ENCODE assay signal across 9 cellular contexts in the genomic region with DNA sequence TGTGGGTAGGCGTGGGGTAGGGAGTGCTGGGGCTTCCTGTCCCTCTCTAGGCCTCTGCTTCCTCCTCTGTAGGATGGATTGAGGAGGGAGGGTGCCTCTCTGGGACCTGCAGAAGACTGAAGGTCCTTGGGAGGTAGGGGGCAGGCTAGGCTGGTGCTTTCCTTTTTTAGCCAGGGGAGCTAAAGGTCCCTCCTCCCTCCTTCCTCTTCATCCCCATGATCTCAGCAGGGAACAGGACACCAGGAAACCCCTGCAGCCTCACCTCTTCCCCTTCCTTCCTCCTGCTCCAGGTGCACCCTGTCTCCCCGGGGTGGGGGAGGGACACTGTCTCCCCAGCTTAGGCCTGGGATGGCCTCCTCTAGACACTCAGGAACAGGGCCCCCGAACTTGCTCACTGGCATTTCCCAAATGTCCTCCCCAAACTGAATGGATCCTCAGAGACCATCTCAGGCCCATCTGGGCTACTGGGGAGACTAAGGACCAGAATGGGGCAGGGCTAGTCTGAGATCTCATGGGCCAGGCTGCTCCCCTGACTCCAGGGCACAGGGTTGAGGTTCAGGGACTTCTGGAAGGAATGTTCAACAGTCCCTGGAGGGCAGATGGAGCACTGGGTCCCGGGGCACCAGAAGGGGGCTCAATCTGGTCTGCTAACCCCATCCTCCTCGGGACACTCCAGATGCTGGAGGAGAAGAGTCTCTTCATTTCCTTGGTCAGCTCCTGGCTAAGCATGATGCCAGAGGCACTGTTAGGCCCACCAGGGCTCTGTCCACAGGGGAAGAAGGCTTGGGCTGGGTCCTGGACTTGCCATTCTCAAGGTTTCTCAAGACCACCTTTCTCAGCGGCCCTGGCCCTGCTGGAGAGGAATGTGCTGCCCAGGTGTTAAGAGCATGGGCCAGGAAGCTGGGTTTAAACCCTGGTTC. TPM values are rescaled to one million over a fixed set of nuclear protein-coding genes. Genes with fewer than 3 reads are reported as not detected.
DNase-seq lines count a peak whose midpoint lies in the region; ATAC-seq and TF ChIP-seq lines count a peak whose summit lies in the region.
"Had no signal": no experiment of that assay in that cellular context is flagged by ENCODE, and none has a peak within 500 bp of the region (broad histone marks: within the 10 kb centered on the region; RNA-seq: fewer than 3 reads in every experiment).

No MANE protein-coding gene starts in this region.

- H3K27me3 ChIP-seq in CD4-positive, CD25-positive, alpha-beta regulatory T cell (ENCODE audit: control insufficient read depth, insufficient read depth, low read length): no peaks in the 10 kb centered on the region
- peaks cover 8% of the 10 kb centered on the region for H3K27me3 ChIP-seq in neural progenitor cell

- no peaks in the 10 kb centered on the region for H3K79me2 ChIP-seq in neural progenitor cell (ENCODE audit: low read depth)

- peaks cover 73% of the 10 kb centered on the region for H3K4me1 ChIP-seq in CD4-positive, CD25-positive, alpha-beta regulatory T cell (ENCODE audit: control insufficient read depth, insufficient read depth, low read length, poor library complexity, severe bottlenecking)
- H3K4me1 ChIP-seq in neural progenitor cell: peaks cover 4% of the 10 kb centered on the region

- H3K9ac ChIP-seq in neural progenitor cell: no peak overlapping the region

- H3K27ac ChIP-seq in CD4-positive, CD25-positive, alpha-beta regulatory T cell (ENCODE audit: insufficient read depth, low read length, poor library complexity, severe bottlenecking): peak overlapping the region; percentile 97
- no peak overlapping the region for H3K27ac ChIP-seq in neural progenitor cell

- no peak for TF ChIP-seq CTCF in LNCaP clone FGC (IDR thresholded peaks at IDR 0.05; ENCODE audit: control insufficient read depth, extremely low read depth, insufficient read depth)
- TF ChIP-seq CTCF in neural progenitor cell (IDR thresholded peaks at IDR 0.05): no peak

- peak overlapping the region; percentile 95 to 97 (median 95) for H3K27ac Mint-ChIP-seq in CD4-positive, CD25-positive, alpha-beta regulatory T cell
- H3K27ac Mint-ChIP-seq in neural progenitor cell: no peak overlapping the region

- H3K36me3 ChIP-seq in CD4-positive, CD25-positive, alpha-beta regulatory T cell (ENCODE audit: control insufficient read depth, insufficient read depth, low read length): peaks cover 26% of the 10 kb centered on the region
- no peaks in the 10 kb centered on the region for H3K36me3 ChIP-seq in neural progenitor cell

- no peak for ATAC-seq in CD4-positive, CD25-positive, alpha-beta regulatory T cell (ENCODE audit: low read depth in 2 of 2)
- no peak for ATAC-seq in HG03039 (IDR thresholded peaks at IDR 0.05; ENCODE audit: unreplicated experiment)

- H3K4me1 Mint-ChIP-seq in CD4-positive, CD25-positive, alpha-beta regulatory T cell: peaks cover 0 to 91% (median 47%) of the 10 kb centered on the region in 4 donors
- H3K4me1 Mint-ChIP-seq in neural progenitor cell: peaks cover 32% of the 10 kb centered on the region

- no peaks in the 10 kb centered on the region for H3K9me3 ChIP-seq in CD4-positive, CD25-positive, alpha-beta regulatory T cell (ENCODE audit: control insufficient read depth in 2 of 2, low read length in 2 of 2)
- no peaks in the 10 kb centered on the region for H3K9me3 ChIP-seq in neural progenitor cell (ENCODE audit: low read depth)

- peaks cover 20% of the 10 kb centered on the region for H3F3A ChIP-seq in neural progenitor cell (ENCODE audit: low read depth)

- H4K20me1 ChIP-seq in neural progenitor cell (ENCODE audit: low read depth): no peaks in the 10 kb centered on the region

- H3K4me2 ChIP-seq in neural progenitor cell: peak overlapping the region; percentile 74

- peaks cover 30% of the 10 kb centered on the region for H3K36me3 Mint-ChIP-seq in CD4-positive, CD25-positive, alpha-beta regulatory T cell
- no peaks in the 10 kb centered on the region for H3K36me3 Mint-ChIP-seq in neural progenitor cell

- no peaks in the 10 kb centered on the region for H3K27me3 Mint-ChIP-seq in CD4-positive, CD25-positive, alpha-beta regulatory T cell
- H3K27me3 Mint-ChIP-seq in neural progenitor cell (ENCODE audit: insufficient read depth, low read depth): peaks cover 22% of the 10 kb centered on the region

- no peaks in the 10 kb centered on the region for H3K9me3 Mint-ChIP-seq in CD4-positive, CD25-positive, alpha-beta regulatory T cell
- H3K9me3 Mint-ChIP-seq in neural progenitor cell: no peaks in the 10 kb centered on the region

- H3K4me3 ChIP-seq in CD4-positive, CD25-positive, alpha-beta regulatory T cell (ENCODE audit: low read depth, low read length): peak overlapping the region; percentile 79
- H3K4me3 ChIP-seq in LNCaP clone FGC (ENCODE audit: low read depth, low read length) (peak overlapping the region; percentile 47), neural progenitor cell (peak overlapping the region; percentile 44)

- no peak for DNase-seq in CD4-positive, CD25-positive, alpha-beta regulatory T cell
- DNase-seq in LNCaP clone FGC (ENCODE audit: low read depth): no peak
- peak; percentile 88 for DNase-seq in dermis blood vessel endothelial cell
- peak; percentile 33 for DNase-seq in neural progenitor cell (ENCODE audit: low spot score)
- DNase-seq in cerebellum (ENCODE audit: low spot score): no peak
- DNase-seq in amniotic stem cell (lab: John Stamatoyannopoulos, UW): no peak
- DNase-seq in GM03348 (ENCODE audit: low spot score): no peak

- peak overlapping the region; percentile 44 for H2AFZ ChIP-seq in neural progenitor cell (replicated peaks)

- H3K4me3 Mint-ChIP-seq in CD4-positive, CD25-positive, alpha-beta regulatory T cell: peak overlapping the region; percentile 87 to 95 (median 93)
- H3K4me3 Mint-ChIP-seq in neural progenitor cell: peak overlapping the region; percentile 83

RNA-seq across cellular contexts. Expression of gene SH2D3C, which starts 8.2 kb away (rescaled TPM):
- total RNA-seq in CD4-positive, CD25-positive, alpha-beta regulatory T cell: 39.3 TPM
- polyA plus RNA-seq in CD4-positive, CD25-positive, alpha-beta regulatory T cell: 10 to 100 TPM; 17.7 to 30.5 (median 21.1) TPM
- 77.8 and 95.6 TPM in 2 replicates for total RNA-seq in dermis blood vessel endothelial cell
- total RNA-seq in neural progenitor cell (ENCODE audit: low replicate concordance): 1.8 and 1.9 TPM in 2 replicates
- 8.5 TPM for total RNA-seq in cerebellum
- total RNA-seq: LHCN-M2 had no signal

RNA-seq across cellular contexts. Expression of gene CDK9, which starts 15.6 kb away (rescaled TPM):
- 89.3 TPM for total RNA-seq in CD4-positive, CD25-positive, alpha-beta regulatory T cell
- 10 to 100 TPM; 43.3 to 67.4 (median 53.3) TPM for polyA plus RNA-seq in CD4-positive, CD25-positive, alpha-beta regulatory T cell
- total RNA-seq in dermis blood vessel endothelial cell: 102 and 116 TPM in 2 replicates
- 22.5 and 47.8 TPM in 2 replicates for total RNA-seq in neural progenitor cell (ENCODE audit: low replicate concordance)
- 38.9 TPM for total RNA-seq in cerebellum

RNA-seq across cellular contexts. Expression of gene FPGS, which starts 32.4 kb away (rescaled TPM):
- total RNA-seq in CD4-positive, CD25-positive, alpha-beta regulatory T cell: 64.7 TPM
- 10 to 100 TPM; 40.1 to 50.6 (median 45.2) TPM for polyA plus RNA-seq in CD4-positive, CD25-positive, alpha-beta regulatory T cell
- total RNA-seq in dermis blood vessel endothelial cell (64.2 and 93.8 TPM in 2 replicates), neural progenitor cell (ENCODE audit: low replicate concordance) (32.8 and 60.5 TPM in 2 replicates), cerebellum (20.3 TPM)

RNA-seq across cellular contexts. Expression of gene TOR2A, which starts 35.2 kb away (rescaled TPM):
- 11.9 TPM for total RNA-seq in CD4-positive, CD25-positive, alpha-beta regulatory T cell
- 10 to 100 TPM; 20.1 to 30.2 (median 24.8) TPM for polyA plus RNA-seq in CD4-positive, CD25-positive, alpha-beta regulatory T cell
- total RNA-seq in dermis blood vessel endothelial cell: 7.7 and 13.2 TPM in 2 replicates
- 5.5 and 18.3 TPM in 2 replicates for total RNA-seq in neural progenitor cell (ENCODE audit: low replicate concordance)
- 8.3 TPM for total RNA-seq in cerebellum

RNA-seq across cellular contexts. Expression of gene TTC16, which starts 54.4 kb away (rescaled TPM):
- 1.7 TPM for total RNA-seq in CD4-positive, CD25-positive, alpha-beta regulatory T cell
- polyA plus RNA-seq in CD4-positive, CD25-positive, alpha-beta regulatory T cell: under 1 TPM in 2 of 4 donors, not detected in 2; 0.28 to 0.38 TPM
- total RNA-seq in dermis blood vessel endothelial cell (not detected in 2 replicates), neural progenitor cell (ENCODE audit: low replicate concordance) (not detected in 2 replicates), cerebellum (not detected)
- total RNA-seq: LHCN-M2 had no signal

Comparison
In these comparisons a context has a peak if more than half of its experiments do, and no peak if none do; other contexts are left out.
1. DNase-seq: peak in dermis blood vessel endothelial cell (single experiment) and neural progenitor cell (single experiment); none in CD4-positive, CD25-positive, alpha-beta regulatory T cell (0 of 3), LNCaP clone FGC (single experiment), cerebellum (single experiment), amniotic stem cell (single experiment) and GM03348 (single experiment).
2. Peak in every context shown above with its lines, with median percentiles within 50 percentile points of each other: H3K4me3 ChIP-seq.